ENCODE assay signal across 1 cellular context in the genomic region with DNA sequence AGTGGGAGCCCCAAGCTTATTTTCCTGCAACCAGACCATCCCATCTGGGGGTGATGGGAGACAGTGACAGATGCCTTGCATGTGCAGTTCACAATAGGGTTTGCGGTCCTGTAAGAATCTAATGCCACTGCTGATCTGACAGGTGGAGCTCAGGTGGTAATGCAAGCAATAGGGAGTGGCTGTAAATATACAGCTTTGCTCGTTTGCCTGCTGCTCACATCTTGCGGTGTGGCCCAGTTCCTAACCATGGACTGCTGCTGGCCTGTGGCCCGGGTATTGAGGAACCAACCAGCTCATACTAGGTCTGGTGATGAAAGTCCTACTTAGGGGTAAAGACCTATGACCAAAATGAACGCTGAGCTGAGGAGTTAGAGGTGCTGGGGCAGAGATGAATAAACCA.
TF ChIP-seq lines count a peak whose summit lies in the region.

No MANE protein-coding gene starts in this region.

TF ChIP-seq in WTC11, 78 proteins besides CTCF, POLR2A, EP300 and RAD21 (continued from another document):
- TF ChIP-seq, protein P1, sequence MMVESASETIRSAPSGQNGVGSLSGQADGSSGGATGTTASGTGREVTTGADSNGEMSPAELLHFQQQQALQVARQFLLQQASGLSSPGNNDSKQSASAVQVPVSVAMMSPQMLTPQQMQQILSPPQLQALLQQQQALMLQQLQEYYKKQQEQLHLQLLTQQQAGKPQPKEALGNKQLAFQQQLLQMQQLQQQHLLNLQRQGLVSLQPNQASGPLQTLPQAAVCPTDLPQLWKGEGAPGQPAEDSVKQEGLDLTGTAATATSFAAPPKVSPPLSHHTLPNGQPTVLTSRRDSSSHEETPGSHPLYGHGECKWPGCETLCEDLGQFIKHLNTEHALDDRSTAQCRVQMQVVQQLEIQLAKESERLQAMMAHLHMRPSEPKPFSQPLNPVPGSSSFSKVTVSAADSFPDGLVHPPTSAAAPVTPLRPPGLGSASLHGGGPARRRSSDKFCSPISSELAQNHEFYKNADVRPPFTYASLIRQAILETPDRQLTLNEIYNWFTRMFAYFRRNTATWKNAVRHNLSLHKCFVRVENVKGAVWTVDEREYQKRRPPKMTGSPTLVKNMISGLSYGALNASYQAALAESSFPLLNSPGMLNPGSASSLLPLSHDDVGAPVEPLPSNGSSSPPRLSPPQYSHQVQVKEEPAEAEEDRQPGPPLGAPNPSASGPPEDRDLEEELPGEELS (CRISPR knock-in tag; IDR thresholded peaks at IDR 0.05): no peak
- TF ChIP-seq, protein P2, sequence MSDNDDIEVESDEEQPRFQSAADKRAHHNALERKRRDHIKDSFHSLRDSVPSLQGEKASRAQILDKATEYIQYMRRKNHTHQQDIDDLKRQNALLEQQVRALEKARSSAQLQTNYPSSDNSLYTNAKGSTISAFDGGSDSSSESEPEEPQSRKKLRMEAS (CRISPR knock-in tag; IDR thresholded peaks at IDR 0.05): no peak
- TF ChIP-seq SOX15 (CRISPR knock-in tag; IDR thresholded peaks at IDR 0.05) (no peak), NFE2L1 (CRISPR knock-in tag; IDR thresholded peaks at IDR 0.05) (no peak), NR3C1 (CRISPR knock-in tag; conservative IDR thresholded peaks at IDR 0.05; ENCODE audit: low read depth) (no peak)
